In genomic region chr2:135378591-135378990, GRCh38 we compare ENCODE assay signal across 37 cellular contexts.
DNase-seq lines count a peak whose midpoint lies in the region; ATAC-seq, FAIRE-seq and TF ChIP-seq lines count a peak whose summit lies in the region.
"Had no signal": no experiment of that assay in that cellular context is flagged by ENCODE, and none has a peak within 500 bp of the region (broad histone marks: within the 10 kb centered on the region; RNA-seq: fewer than 3 reads in every experiment).

No MANE protein-coding gene starts in this region.

- no peak for FAIRE-seq in GM12878 (lab: Jason Lieb, UNC)
- FAIRE-seq: A204.1, A549, D721Med had no signal

- H4K20me1 ChIP-seq in GM12878 (ENCODE audit: control insufficient read depth, insufficient read depth) (no peaks in the 10 kb centered on the region), hepatocyte (ENCODE audit: insufficient read depth, poor library complexity, severe bottlenecking) (no peaks in the 10 kb centered on the region)
- H4K20me1 ChIP-seq: BLaER1; BLaER1 treated with 17β-estradiol and CSF1 and Interleukin-3, amounts not matched to agents 10 nM and 100 nM had no signal

- H3K79me2 ChIP-seq in GM12878 (ENCODE audit: control insufficient read depth, insufficient read depth, low read length) (no peaks in the 10 kb centered on the region), hepatocyte (no peaks in the 10 kb centered on the region)

- TF ChIP-seq EP300 in GM12878 (IDR thresholded peaks at IDR 0.05; ENCODE audit: borderline replicate concordance in 1 of 2, control insufficient read depth in 1 of 2, low read depth in 2 of 2, low read length in 2 of 2): no peak

- no TSS peak for BruUV-seq in GM12878 (replicated peaks; lab: Mats Ljungman, UMichigan)

- POLR2A ChIA-PET in GM12878 (lab: Charles Lee): no interaction called here

- DNase-seq in GM12865 (ENCODE audit: low read depth) (peak; percentile 7), GM12878 (ENCODE audit: low read depth, low spot score) (no peak), AG08396 (ENCODE audit: low spot score) (no peak), hepatocyte (ENCODE audit: low spot score) (no peak), OCI-M1 (lab: John Stamatoyannopoulos, UW) (no peak)
- DNase-seq in stimulated activated naive B cell treated with anti-CD40 and anti-IgM and Interleukin-4, amounts not matched to agents 10 μg/mL and 1 μg/mL and 100 μg/mL, for 72 hours: no peak
- DNase-seq: 8988T; ACHN; AML-193; BE2C; C1 segment of cervical spinal cord; Caco-2; Calu3; CD4-positive, alpha-beta memory T cell; CD4-positive, alpha-beta T cell; CD4-positive, CD25-positive, alpha-beta regulatory T cell; CD8-positive, alpha-beta memory T cell; CD8-positive, alpha-beta T cell; COR-L47; DMS 273 treated with DMSO at 0.1 percent for 48 hours; DMS153; DMS53; DMS79; DMS79 treated with DMSO at 0.1 percent for 48 hours; DND-41; EL had no signal

- no peak for TF ChIP-seq POLR2A in GM12878 (IDR thresholded peaks at IDR 0.05; ENCODE audit: low read depth, low read length)

- H3K9me3 ChIP-seq in GM12878 (replicated peaks; ENCODE audit: control insufficient read depth, insufficient read depth, low read length): no peaks in the 10 kb centered on the region; the same call in 2 of the 3 replicates
- no peaks in the 10 kb centered on the region for H3K9me3 ChIP-seq in hepatocyte (ENCODE audit: low read depth)
- H3K9me3 ChIP-seq: A549, BE2C, Caco-2 had no signal

- H3K36me3 Mint-ChIP-seq in stimulated activated naive B cell treated with anti-CD40 and anti-IgM and Interleukin-4, amounts not matched to agents 10 μg/mL and 1 μg/mL and 100 μg/mL, for 72 hours: peaks cover 37 to 47% of the 10 kb centered on the region in 2 donors

- H3K27ac Mint-ChIP-seq in stimulated activated naive B cell treated with anti-CD40 and anti-IgM and Interleukin-4, amounts not matched to agents 10 μg/mL and 1 μg/mL and 100 μg/mL, for 72 hours: no peak overlapping the region
- H3K27ac Mint-ChIP-seq: B cell; CD4-positive, alpha-beta memory T cell; CD4-positive, alpha-beta T cell; CD4-positive, CD25-positive, alpha-beta regulatory T cell; CD8-positive, alpha-beta memory T cell; CD8-positive, alpha-beta T cell had no signal

- TF ChIP-seq RAD21 in GM12878 (IDR thresholded peaks at IDR 0.05; ENCODE audit: insufficient read depth, low read depth, low read length): no peak

- H3K4me1 Mint-ChIP-seq in stimulated activated naive B cell treated with anti-CD40 and anti-IgM and Interleukin-4, amounts not matched to agents 10 μg/mL and 1 μg/mL and 100 μg/mL, for 72 hours: no peaks in the 10 kb centered on the region
- H3K4me1 Mint-ChIP-seq: B cell; CD14-positive monocyte; CD4-positive, alpha-beta memory T cell; CD4-positive, CD25-positive, alpha-beta regulatory T cell; CD8-positive, alpha-beta memory T cell had no signal

- H3K4me1 ChIP-seq in GM12878 (ENCODE audit: control insufficient read depth, insufficient read depth, low read length): no peaks in the 10 kb centered on the region
- no peaks in the 10 kb centered on the region for H3K4me1 ChIP-seq in hepatocyte (ENCODE audit: insufficient read depth)
- H3K4me1 ChIP-seq: A549; BE2C; BLaER1; BLaER1 treated with 17β-estradiol and CSF1 and Interleukin-3, amounts not matched to agents 10 nM and 100 nM; Caco-2 had no signal

- in situ Hi-C loops in GM12878 (cut with MboI): no loop called here

- ATAC-seq in GM18868 (IDR thresholded peaks at IDR 0.05; ENCODE audit: unreplicated experiment) (peak; percentile 52), GM12878 (peak; percentile 54), HG02623 (IDR thresholded peaks at IDR 0.05; ENCODE audit: unreplicated experiment) (no peak)
- peak; percentile 44 to 60 for ATAC-seq in stimulated activated naive B cell treated with anti-CD40 and anti-IgM and Interleukin-4, amounts not matched to agents 10 μg/mL and 1 μg/mL and 100 μg/mL, for 72 hours (replicated peaks)
- ATAC-seq: A549; CD8-positive, alpha-beta T cell had no signal

- no peaks in the 10 kb centered on the region for H3K9me2 ChIP-seq in hepatocyte (replicated peaks; ENCODE audit: insufficient read depth)

- H3K27me3 ChIP-seq in GM12878 (replicated peaks in 1 of 2; ENCODE audit: control insufficient read depth in 2 of 2, insufficient read depth in 2 of 2, low read length in 1 of 2): no peaks in the 10 kb centered on the region
- no peaks in the 10 kb centered on the region for H3K27me3 ChIP-seq in hepatocyte
- H3K27me3 ChIP-seq: BE2C; BLaER1; BLaER1 treated with 17β-estradiol and CSF1 and Interleukin-3, amounts not matched to agents 10 nM and 100 nM had no signal

- H2AFZ ChIP-seq in GM12878 (ENCODE audit: control insufficient read depth, low read depth, low read length): no peak overlapping the region
- no peak overlapping the region for H2AFZ ChIP-seq in hepatocyte

- peaks cover 25 to 29% of the 10 kb centered on the region in 2 donors for H3K9me3 Mint-ChIP-seq in stimulated activated naive B cell treated with anti-CD40 and anti-IgM and Interleukin-4, amounts not matched to agents 10 μg/mL and 1 μg/mL and 100 μg/mL, for 72 hours

- no peaks in the 10 kb centered on the region for H3K27me3 Mint-ChIP-seq in stimulated activated naive B cell treated with anti-CD40 and anti-IgM and Interleukin-4, amounts not matched to agents 10 μg/mL and 1 μg/mL and 100 μg/mL, for 72 hours
- H3K27me3 Mint-ChIP-seq: B cell; CD4-positive, alpha-beta memory T cell; CD4-positive, alpha-beta T cell; CD4-positive, CD25-positive, alpha-beta regulatory T cell; CD8-positive, alpha-beta memory T cell had no signal

- H3K27ac ChIP-seq in GM12878 (ENCODE audit: control insufficient read depth, insufficient read depth) (no peak overlapping the region), hepatocyte (no peak overlapping the region)
- H3K27ac ChIP-seq: 22Rv1; A549; BLaER1; BLaER1 treated with 17β-estradiol and CSF1 and Interleukin-3, amounts not matched to agents 10 nM and 100 nM; C4-2B had no signal

- CTCF ChIA-PET in GM12878 (lab: Yijun Ruan, JAX): no interaction called here

- H3K4me2 ChIP-seq in GM12878 (ENCODE audit: control insufficient read depth, insufficient read depth) (no peak overlapping the region), hepatocyte (no peak overlapping the region)
- H3K4me2 ChIP-seq: A549; BLaER1; BLaER1 treated with 17β-estradiol and CSF1 and Interleukin-3, amounts not matched to agents 10 nM and 100 nM had no signal

- no peak overlapping the region for H3K4me3 Mint-ChIP-seq in stimulated activated naive B cell treated with anti-CD40 and anti-IgM and Interleukin-4, amounts not matched to agents 10 μg/mL and 1 μg/mL and 100 μg/mL, for 72 hours
- H3K4me3 Mint-ChIP-seq: B cell; CD14-positive monocyte; CD4-positive, alpha-beta memory T cell; CD4-positive, alpha-beta T cell; CD4-positive, CD25-positive, alpha-beta regulatory T cell; CD8-positive, alpha-beta memory T cell; CD8-positive, alpha-beta T cell had no signal

- SMC1A ChIA-PET in GM12878 (lab: Charles Lee; ENCODE audit: uncharacterized antibody, unreplicated experiment): no interaction called here

- H3K9ac ChIP-seq in GM12878 (ENCODE audit: control insufficient read depth, insufficient read depth, low read length): no peak overlapping the region
- H3K9ac ChIP-seq: BLaER1; BLaER1 treated with 17β-estradiol and CSF1 and Interleukin-3, amounts not matched to agents 10 nM and 100 nM had no signal

- H3K4me3 ChIP-seq in GM12865 (ENCODE audit: low read depth, low read length) (no peak overlapping the region), GM12878 (no peak overlapping the region), hepatocyte (no peak overlapping the region)
- H3K4me3 ChIP-seq: A549; BLaER1; BLaER1 treated with 17β-estradiol and CSF1 and Interleukin-3, amounts not matched to agents 10 nM and 100 nM had no signal

- H3K36me3 ChIP-seq in GM12878 (ENCODE audit: control insufficient read depth in 2 of 2, insufficient read depth in 2 of 2, low read length in 1 of 2) (no peaks in the 10 kb centered on the region), hepatocyte (replicated peaks; ENCODE audit: insufficient read depth, low read depth) (no peaks in the 10 kb centered on the region)
- H3K36me3 ChIP-seq: BE2C had no signal

- RAD21 ChIA-PET in GM12878 (lab: Charles Lee; ENCODE audit: unreplicated experiment): no interaction called here

- TF ChIP-seq CTCF in GM12865 (IDR thresholded peaks at IDR 0.05; ENCODE audit: insufficient read depth, low read depth, low read length, missing control alignments): no peak
- no peak for TF ChIP-seq CTCF in GM12878 (IDR thresholded peaks at IDR 0.05 in 2 of 3, conservative IDR thresholded peaks at IDR 0.05 in 1 of 3; ENCODE audit: control insufficient read depth in 2 of 3, extremely low read depth in 1 of 3, insufficient read depth in 1 of 3, low read depth in 3 of 3, low read length in 3 of 3)
- no peak for TF ChIP-seq CTCF in hepatocyte (IDR thresholded peaks at IDR 0.05; ENCODE audit: poor library complexity)

- intact Hi-C loops in GM12878 (cut with micrococcal nuclease; ENCODE audit: unreplicated experiment): no loop called here

TF ChIP-seq in GM12878, 131 proteins besides CTCF, POLR2A, EP300 and RAD21:
- TF ChIP-seq NR2F1 (conservative IDR thresholded peaks at IDR 0.05) (no peak), MTA2 (IDR thresholded peaks at IDR 0.05; ENCODE audit: low read depth) (peak; percentile 73), IKZF2 (IDR thresholded peaks at IDR 0.05) (peak in 1 of 2 experiments; percentile 26; a peak in 1 of 4 replicates), ATF7 (IDR thresholded peaks at IDR 0.05; ENCODE audit: low read depth) (0 out of 2 replicates have a peak, but pooled peaks have one; percentile 27), NR2C2 (IDR thresholded peaks at IDR 0.05; ENCODE audit: borderline replicate concordance, control insufficient read depth, insufficient read length, low read depth) (no peak), BACH1 (IDR thresholded peaks at IDR 0.05; ENCODE audit: borderline replicate concordance) (no peak), DPF2 (IDR thresholded peaks at IDR 0.05) (no peak), RELB (IDR thresholded peaks at IDR 0.05; ENCODE audit: low read depth) (peak; percentile 73; the same call in 1 of the 2 replicates), RUNX3 (IDR thresholded peaks at IDR 0.05; ENCODE audit: low read length) (peak; percentile 32; the same call in 1 of the 2 replicates)
